In genomic region chr2:232350804-232351685, GRCh38 we compare ENCODE assay signal across 16 cellular contexts. TPM values are rescaled to one million over a fixed set of nuclear protein-coding genes. Genes with fewer than 3 reads are reported as not detected.
DNase-seq lines count a peak whose midpoint lies in the region; ATAC-seq and TF ChIP-seq lines count a peak whose summit lies in the region.
"Had no signal": no experiment of that assay in that cellular context is flagged by ENCODE, and none has a peak within 500 bp of the region (broad histone marks: within the 10 kb centered on the region; RNA-seq: fewer than 3 reads in every experiment).

No MANE protein-coding gene starts in this region.

- H3K36me3 ChIP-seq in RWPE2 (ENCODE audit: low read depth), result no peaks in the 10 kb centered on the region
- H3K36me3 ChIP-seq in aorta (ENCODE audit: control insufficient read depth in 1 of 2, insufficient read depth in 2 of 2, low read length in 1 of 2), result no peaks in the 10 kb centered on the region
- H3K36me3 ChIP-seq: neutrophil had no signal

- H3K4me1 ChIP-seq in RWPE2 (ENCODE audit: insufficient read depth, poor library complexity, severe bottlenecking) (no peaks in the 10 kb centered on the region), aorta (ENCODE audit: control insufficient read depth in 1 of 2, insufficient read depth in 2 of 2, low read length in 2 of 2) (no peaks in the 10 kb centered on the region)

- peaks cover 43% of the 10 kb centered on the region for H3K27me3 ChIP-seq in RWPE2 (ENCODE audit: insufficient read depth, poor library complexity, severe bottlenecking)
- no peaks in the 10 kb centered on the region for H3K27me3 ChIP-seq in aorta (ENCODE audit: control insufficient read depth in 1 of 2, insufficient read depth in 2 of 2, low read length in 1 of 2)

- peak; percentile 22 for DNase-seq in stimulated activated CD4-positive, alpha-beta T cell treated with anti-CD3 and anti-CD28 coated beads, Interleukin-15, amount 100 ng/mL, for 24 hours
- no peak for DNase-seq in stimulated activated CD4-positive, alpha-beta T cell treated with anti-CD3 and anti-CD28 coated beads, Interleukin-4, amount 100 ng/mL, for 24 hours
- DNase-seq in RWPE2 (ENCODE audit: low spot score) (peak; percentile 53), kidney tubule cell (ENCODE audit: low spot score) (peak; percentile 18), aorta (peak; percentile 17 to 61), NCI-H1436 treated with DMSO at 0.1 percent for 48 hours (lab: John Stamatoyannopoulos, UW) (no peak), cerebellar nuclear complex (lab: John Stamatoyannopoulos, UW) (no peak)
- DNase-seq: CD4-positive, alpha-beta memory T cell; NCI-H524; T-helper 2 cell had no signal

- TF ChIP-seq CTCF in RWPE2 (IDR thresholded peaks at IDR 0.05; ENCODE audit: poor library complexity, severe bottlenecking), result no peak

- 9 to 13% methylated on average over 76 of the region's 76 CpGs for WGBS in aorta, 2 donors

- no peaks in the 10 kb centered on the region for H3K9me3 ChIP-seq in RWPE2 (ENCODE audit: severe bottlenecking)
- H3K9me3 ChIP-seq in aorta (ENCODE audit: control insufficient read depth, low read length), result peaks cover 1% of the 10 kb centered on the region
- H3K9me3 ChIP-seq: neutrophil had no signal

- peak; percentile 48 for ATAC-seq in RWPE2 (ENCODE audit: low read depth)
- no peak for ATAC-seq in aorta (ENCODE audit: low FRiP score)
- ATAC-seq: HCT116 had no signal

- H3K4me3 ChIP-seq in RWPE2 (ENCODE audit: severe bottlenecking) (no peak overlapping the region), aorta (ENCODE audit: low read length in 2 of 2) (no peak overlapping the region)
- H3K4me3 ChIP-seq: smooth muscle cell had no signal

- H3K27ac ChIP-seq in RWPE2 (ENCODE audit: poor library complexity, severe bottlenecking), result no peak overlapping the region
- H3K27ac ChIP-seq in aorta (ENCODE audit: low read depth in 1 of 2, low read length in 2 of 2), result no peak overlapping the region
- H3K27ac ChIP-seq: neutrophil had no signal

- intact Hi-C loops in aorta (cut with DNase I), result no loop called here

RNA-seq across cellular contexts. Expression of gene ALPP, which starts 27.5 kb away (rescaled TPM):
- total RNA-seq in aorta, result not detected
- polyA plus RNA-seq in aorta, result not detected
- total RNA-seq: CD4-positive, alpha-beta memory T cell; lung microvascular endothelial cell had no signal
- polyA plus RNA-seq: CD4-positive, alpha-beta memory T cell; esophagus; smooth muscle cell had no signal

RNA-seq across cellular contexts. Expression of gene ALPG, which starts 55.6 kb away (rescaled TPM):
- total RNA-seq in aorta, result not detected
- polyA plus RNA-seq in aorta, result not detected
- total RNA-seq: CD4-positive, alpha-beta memory T cell; lung microvascular endothelial cell; M059J; smooth muscle cell had no signal
- polyA plus RNA-seq: CD4-positive, alpha-beta memory T cell; esophagus; smooth muscle cell had no signal

Comparison
In these comparisons a context has a peak if more than half of its experiments do, and no peak if none do; other contexts are left out.
1. DNase-seq: peak in stimulated activated CD4-positive, alpha-beta T cell treated with anti-CD3 and anti-CD28 coated beads, Interleukin-15, amount 100 ng/mL, for 24 hours (single experiment), RWPE2 (single experiment), kidney tubule cell (single experiment) and aorta (2 of 2); none in stimulated activated CD4-positive, alpha-beta T cell treated with anti-CD3 and anti-CD28 coated beads, Interleukin-4, amount 100 ng/mL, for 24 hours (single experiment), NCI-H1436 treated with DMSO at 0.1 percent for 48 hours (single experiment) and cerebellar nuclear complex (0 of 2).